Comparison of ENCODE assay signal across 7 cellular contexts in the genomic region with DNA sequence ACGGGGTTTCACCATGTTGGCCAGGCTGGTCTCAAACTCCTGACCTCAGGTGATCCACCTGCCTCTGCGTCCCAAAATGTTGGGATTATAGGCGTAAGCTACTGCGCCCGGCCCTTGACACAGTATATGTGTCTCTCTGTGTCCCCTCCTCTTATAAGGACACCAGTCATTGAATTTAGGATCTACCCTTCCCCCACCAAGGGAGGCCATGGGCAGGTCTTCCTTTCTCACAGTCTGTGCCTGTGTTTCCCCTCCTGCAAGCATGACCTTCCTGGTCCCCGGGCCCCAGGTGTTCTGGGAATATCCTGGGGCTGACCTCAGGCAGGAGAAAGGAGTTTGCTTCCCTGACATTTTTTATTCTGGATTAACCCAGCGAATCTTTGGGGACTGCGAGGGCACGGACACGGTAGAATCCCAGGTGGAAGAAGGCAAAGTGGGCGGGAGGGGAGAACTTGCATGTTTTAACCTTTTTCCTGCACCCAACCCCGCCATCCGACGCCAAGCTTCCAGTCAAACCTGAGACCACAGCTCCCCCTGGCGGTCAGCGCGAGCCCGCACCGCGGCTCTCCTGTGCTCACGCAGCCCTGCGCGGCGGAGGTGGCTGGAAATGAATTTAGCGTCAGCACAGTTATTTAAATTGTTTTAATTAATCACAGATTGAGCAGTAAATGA. TPM values are rescaled to one million over a fixed set of nuclear protein-coding genes. Genes with fewer than 3 reads are reported as not detected.
DNase-seq lines count a peak whose midpoint lies in the region; ATAC-seq and TF ChIP-seq lines count a peak whose summit lies in the region.

No MANE protein-coding gene starts in this region.

- DNase-seq in NAMALWA (ENCODE audit: low spot score), result peak; percentile 63
- DNase-seq in activated CD4-positive, alpha-beta T cell treated with anti-CD3 and anti-CD28 coated beads for 1 hour, result peak; percentile 24
- DNase-seq in dermis blood vessel endothelial cell, result peak; percentile 63
- DNase-seq in lung (ENCODE audit: low spot score), result peak; percentile 60
- peak; percentile 5 for DNase-seq in stimulated activated CD8-positive, alpha-beta memory T cell treated with anti-CD3 and anti-CD28 coated beads, Interleukin-15, amount 100 ng/mL, for 1 hour (ENCODE audit: low read depth)

- H3K9me3 ChIP-seq in lung (ENCODE audit: control insufficient read depth in 2 of 2, insufficient read depth in 1 of 2, low read length in 1 of 2), result peaks cover 0 to 2% of the 10 kb centered on the region in 2 donors

- H3K4me1 ChIP-seq in lung (ENCODE audit: control insufficient read depth in 2 of 2, insufficient read depth in 2 of 2, low read length in 2 of 2), result no peaks in the 10 kb centered on the region

- ATAC-seq in lung (ENCODE audit: insufficient read depth, low FRiP score) (no peak), GM18511 (IDR thresholded peaks at IDR 0.05; ENCODE audit: unreplicated experiment) (no peak)

- H3K36me3 ChIP-seq in lung (ENCODE audit: control insufficient read depth in 2 of 2, insufficient read depth in 2 of 2, low read length in 2 of 2), result no peaks in the 10 kb centered on the region

- H3K27me3 ChIP-seq in lung (ENCODE audit: control insufficient read depth, insufficient read depth), result no peaks in the 10 kb centered on the region

- 23 to 24% methylated on average over 25 of the region's 25 CpGs for WGBS in lung, 2 donors

- H3K27ac ChIP-seq in lung (ENCODE audit: low read depth in 1 of 2, low read length in 1 of 2), result no peak overlapping the region

- TF ChIP-seq CTCF in GM12874 (IDR thresholded peaks at IDR 0.05; ENCODE audit: insufficient read depth, low read depth, low read length) (peak; percentile 96), lung (IDR thresholded peaks at IDR 0.05; ENCODE audit: control extremely low read depth, extremely low read depth) (peak; percentile 53)

- H3K4me3 ChIP-seq in lung, result no peak overlapping the region

RNA-seq across cellular contexts. Expression of a gene that starts 42.1 kb away (rescaled TPM):
- total RNA-seq in dermis blood vessel endothelial cell (not detected in 2 replicates), lung (not detected)
- polyA plus RNA-seq in lung, result not detected

Comparison
In these comparisons a context has a peak if more than half of its experiments do, and no peak if none do; other contexts are left out.
1. DNase-seq: peak in every context shown above with its lines; median percentile 63 in NAMALWA; 63 in dermis blood vessel endothelial cell; 60 in lung; 24 in activated CD4-positive, alpha-beta T cell treated with anti-CD3 and anti-CD28 coated beads for 1 hour; 5 in stimulated activated CD8-positive, alpha-beta memory T cell treated with anti-CD3 and anti-CD28 coated beads, Interleukin-15, amount 100 ng/mL, for 1 hour.